In genomic region chr15:62958944-62959343, GRCh38 we compare ENCODE assay signal across 23 cellular contexts.
DNase-seq lines count a peak whose midpoint lies in the region; ATAC-seq, FAIRE-seq and TF ChIP-seq lines count a peak whose summit lies in the region.
"Had no signal": no experiment of that assay in that cellular context is flagged by ENCODE, and none has a peak within 500 bp of the region (broad histone marks: within the 10 kb centered on the region; RNA-seq: fewer than 3 reads in every experiment).

No MANE protein-coding gene starts in this region.

- peaks cover 4% of the 10 kb centered on the region; the same call in 1 of the 2 replicates for H3K9me2 ChIP-seq in GM23338 (ENCODE audit: insufficient read depth)
- H3K9me2 ChIP-seq: SK-N-SH had no signal

- H3K27ac Mint-ChIP-seq in GM23338, result no peak overlapping the region
- H3K27ac Mint-ChIP-seq: B cell had no signal

- H2AFZ ChIP-seq in GM23338, result peak overlapping the region; percentile 81

- no peak for TF ChIP-seq RAD21 in A549 (conservative IDR thresholded peaks at IDR 0.05 in 1 of 2, IDR thresholded peaks at IDR 0.05 in 1 of 2)

- DNase-seq in A549 (ENCODE audit: low read depth in 1 of 2, low spot score in 1 of 2) (no peak), GM23338 (ENCODE audit: low spot score) (no peak), esophagus muscularis mucosa (ENCODE audit: extremely low spot score) (no peak), mesenteric fat pad (ENCODE audit: low spot score) (peak; percentile 35), GM10266 (ENCODE audit: extremely low spot score) (no peak), A172 (ENCODE audit: low spot score) (no peak)
- DNase-seq in activated CD4-positive, CD25-positive, alpha-beta regulatory T cell treated with anti-CD3 and anti-CD28 coated beads, Interleukin-2, amount 50 U/mL, for 72 hours, result no peak
- DNase-seq: Calu3, DMS79 treated with DMSO at 0.1 percent for 48 hours, GF-D8, Kasumi-1, NCI-H1436, NCI-H187 treated with DMSO at 0.1 percent for 48 hours, NCI-H2171 treated with DMSO at 0.1 percent for 48 hours, NCI-H345, NCI-H510A treated with DMSO at 0.1 percent for 48 hours, Peyer's patch, SK-N-SH had no signal

- TF ChIP-seq POLR2A in A549 (IDR thresholded peaks at IDR 0.05; ENCODE audit: low read length) (no peak), esophagus muscularis mucosa (IDR thresholded peaks at IDR 0.05; ENCODE audit: low read depth) (no peak)

- H3K4me1 Mint-ChIP-seq in GM23338, result peaks cover 12% of the 10 kb centered on the region
- H3K4me1 Mint-ChIP-seq: B cell, CD14-positive monocyte had no signal

- no peaks in the 10 kb centered on the region for H3F3A ChIP-seq in GM23338 (replicated peaks; ENCODE audit: low read depth)

- TF ChIP-seq CTCF in A549 (IDR thresholded peaks at IDR 0.05), result no peak
- TF ChIP-seq CTCF in GM23338 (conservative IDR thresholded peaks at IDR 0.05; ENCODE audit: low read depth in 2 of 2), result no peak
- no peak for TF ChIP-seq CTCF in esophagus muscularis mucosa (IDR thresholded peaks at IDR 0.05)
- no peak for TF ChIP-seq CTCF in GM10266 (IDR thresholded peaks at IDR 0.05; ENCODE audit: control insufficient read depth, insufficient read depth, low read depth, missing control alignments)

- H3K36me3 ChIP-seq in GM23338 (ENCODE audit: insufficient read depth), result no peaks in the 10 kb centered on the region
- H3K36me3 ChIP-seq in esophagus muscularis mucosa, result no peaks in the 10 kb centered on the region
- H3K36me3 ChIP-seq: Peyer's patch had no signal

- H3K79me2 ChIP-seq in GM23338 (replicated peaks; ENCODE audit: insufficient read depth), result no peaks in the 10 kb centered on the region

- ATAC-seq in A549 (no peak), GM23338 (no peak; the same call in 2 of the 3 replicates)
- ATAC-seq: HCT116, K562 had no signal

- H4K20me1 ChIP-seq in GM23338 (replicated peaks; ENCODE audit: insufficient read depth), result no peaks in the 10 kb centered on the region

- H3K27me3 ChIP-seq in GM23338 (ENCODE audit: insufficient read depth) (no peaks in the 10 kb centered on the region), esophagus muscularis mucosa (no peaks in the 10 kb centered on the region)
- H3K27me3 ChIP-seq: Peyer's patch had no signal

- H3K27me3 Mint-ChIP-seq in GM23338 (ENCODE audit: insufficient read depth, low read depth, poor library complexity), result peaks cover 9% of the 10 kb centered on the region

- FAIRE-seq in A549 (lab: Jason Lieb, UNC), result no peak
- FAIRE-seq: GM12892, K562 had no signal

- POLR2A ChIA-PET in A549 (lab: Yijun Ruan, JAX), result interaction anchor here (1.1 to 1.7 kb wide), 2 partner anchors 83 to 90 kb away, joined by 3 to 4 read pairs; partner anchors contain the start of gene TPM1

- H3K27ac ChIP-seq in A549 (peak overlapping the region; percentile 48 to 74), GM23338 (ENCODE audit: low read depth) (no peak overlapping the region), esophagus muscularis mucosa (replicated peaks in 1 of 4) (peak overlapping the region in 3 of 4 donors; percentile 58 to 65 (median 63))
- H3K27ac ChIP-seq: Peyer's patch had no signal

- intact Hi-C loops in esophagus muscularis mucosa (cut with DNase I), result no loop called here

- H3K36me3 Mint-ChIP-seq in GM23338 (ENCODE audit: low read depth), result no peaks in the 10 kb centered on the region; the same call in 2 of the 3 replicates
- H3K36me3 Mint-ChIP-seq: CD14-positive monocyte had no signal

- H3K4me1 ChIP-seq in A549 (peaks cover 25% of the 10 kb centered on the region), GM23338 (ENCODE audit: insufficient read depth) (peaks cover 8% of the 10 kb centered on the region; the same call in 1 of the 2 replicates), esophagus muscularis mucosa (peaks cover 22 to 34% (median 27%) of the 10 kb centered on the region in 4 donors)
- H3K4me1 ChIP-seq: Peyer's patch had no signal

- H3K4me3 ChIP-seq in A549 (no peak overlapping the region), GM23338 (no peak overlapping the region), esophagus muscularis mucosa (no peak overlapping the region)
- H3K4me3 ChIP-seq: K562, Peyer's patch had no signal

- H3K4me2 ChIP-seq in A549, result peak overlapping the region; percentile 51
- H3K4me2 ChIP-seq in GM23338, result peak overlapping the region; percentile 15; the same call in 1 of the 2 replicates
- H3K4me2 ChIP-seq: SK-N-SH had no signal

- no peak overlapping the region for H3K4me3 Mint-ChIP-seq in GM23338
- H3K4me3 Mint-ChIP-seq: B cell, CD14-positive monocyte had no signal

- H3K9me3 Mint-ChIP-seq in GM23338, result no peaks in the 10 kb centered on the region; the same call in 1 of the 3 replicates

- CTCF ChIA-PET in A549 (lab: Yijun Ruan, JAX), result interaction anchor here (0.6 to 1.6 kb wide), 6 partner anchors 8 to 89 kb away, joined by 3 to 9 read pairs (median 4); no protein-coding TSS in a partner anchor

- H3K9me3 ChIP-seq in A549 (no peaks in the 10 kb centered on the region), esophagus muscularis mucosa (no peaks in the 10 kb centered on the region)
- H3K9me3 ChIP-seq: Peyer's patch, SK-N-SH had no signal

- TF ChIP-seq EP300 in A549 (IDR thresholded peaks at IDR 0.05), result no peak
- no peak for TF ChIP-seq EP300 in esophagus muscularis mucosa (IDR thresholded peaks at IDR 0.05)

- 82% methylated on average over 5 of the region's 5 CpGs for WGBS in A549 (ENCODE audit: missing lambda C conversion rate)
- 86% methylated on average over 5 of the region's 5 CpGs for WGBS in esophagus muscularis mucosa

TF ChIP-seq in A549, 52 proteins besides CTCF, POLR2A, EP300 and RAD21 (continues in another document):
- TF ChIP-seq USF2 (IDR thresholded peaks at IDR 0.05) (no peak), REST (IDR thresholded peaks at IDR 0.05) (no peak)

TF ChIP-seq in GM23338, 12 proteins besides CTCF, POLR2A, EP300 and RAD21:
- TF ChIP-seq POLR2AphosphoS5 (IDR thresholded peaks at IDR 0.05; ENCODE audit: low read depth), result no peak
TF ChIP-seq in GM23338: peak in this region for 0.
